20 cellular contexts compared by ENCODE assay signal in genomic region chr4:44632089-44632488, GRCh38. TPM values are rescaled to one million over a fixed set of nuclear protein-coding genes. Genes with fewer than 3 reads are reported as not detected.
DNase-seq lines count a peak whose midpoint lies in the region; ATAC-seq and TF ChIP-seq lines count a peak whose summit lies in the region.
"Had no signal": no experiment of that assay in that cellular context is flagged by ENCODE, and none has a peak within 500 bp of the region (broad histone marks: within the 10 kb centered on the region; RNA-seq: fewer than 3 reads in every experiment).

No MANE protein-coding gene starts in this region.

- POLR2A ChIA-PET in A673 (lab: Charles Lee; ENCODE audit: low non-redundant PET), result no interaction called here

- WGBS in GM23248 (ENCODE audit: low coverage in 1 of 2, low lambda C conversion rate in 2 of 2, missing lambda C conversion rate in 2 of 2), 2 experiments, result 57 to 62% methylated on average over 4 of the region's 4 CpGs

- intact Hi-C loops in A673 (cut with micrococcal nuclease; ENCODE audit: unreplicated experiment), result loop anchor here (2.0 kb wide), 1 partner anchor 1499 kb away; no protein-coding TSS in a partner anchor

- H3K27me3 ChIP-seq in A673 (replicated peaks; ENCODE audit: insufficient read depth, low read depth, low read length, poor library complexity) (no peaks in the 10 kb centered on the region), GM23248 (replicated peaks; ENCODE audit: insufficient read depth) (no peaks in the 10 kb centered on the region; the same call in 1 of the 2 replicates), RWPE2 (ENCODE audit: insufficient read depth, poor library complexity, severe bottlenecking) (no peaks in the 10 kb centered on the region), foreskin keratinocyte (peaks cover 4% of the 10 kb centered on the region)

- no peaks in the 10 kb centered on the region for H3K9me3 ChIP-seq in A673 (ENCODE audit: low read depth, low read length, poor library complexity, severe bottlenecking)
- H3K9me3 ChIP-seq in GM23248 (ENCODE audit: low read depth), result no peaks in the 10 kb centered on the region
- no peaks in the 10 kb centered on the region for H3K9me3 ChIP-seq in RWPE2 (ENCODE audit: severe bottlenecking)

- no TSS peak for BruUV-seq in A673 (replicated peaks; lab: Mats Ljungman, UMichigan)

- H3K4me3 ChIP-seq in A673 (ENCODE audit: low read depth, low read length, poor library complexity, severe bottlenecking) (no peak overlapping the region), GM23248 (no peak overlapping the region), RWPE2 (ENCODE audit: severe bottlenecking) (no peak overlapping the region)
- H3K4me3 ChIP-seq: GM12878 had no signal

- H3K9ac ChIP-seq in GM23248, result no peak overlapping the region

- no peak overlapping the region for H3K4me2 ChIP-seq in GM23248 (ENCODE audit: unreplicated experiment)

- peak; percentile 30; the same call in 1 of the 2 replicates for TF ChIP-seq CTCF in A673 (conservative IDR thresholded peaks at IDR 0.05; ENCODE audit: low read depth, low read length)
- peak; percentile 60 for TF ChIP-seq CTCF in RWPE2 (IDR thresholded peaks at IDR 0.05; ENCODE audit: poor library complexity, severe bottlenecking)
- peak; percentile 57 for TF ChIP-seq CTCF in foreskin keratinocyte (conservative IDR thresholded peaks at IDR 0.05)

- in situ Hi-C loops in GM23248 (cut with MboI), result no loop called here

- DNase-seq in A673 (ENCODE audit: low spot score), result no peak
- DNase-seq in GM23248, result peak; percentile 1
- DNase-seq in RWPE2 (ENCODE audit: low spot score), result no peak
- no peak for DNase-seq in foreskin keratinocyte
- no peak for DNase-seq in activated effector memory CD4-positive, alpha-beta T cell treated with anti-CD3 and anti-CD28 coated beads, Interleukin-2, amount 50 U/mL, for 16 hours
- DNase-seq in stimulated activated naive CD8-positive, alpha-beta T cell treated with anti-CD3 and anti-CD28 coated beads, Interleukin-15, Interleukin-2, amounts not matched to agents 100 U/mL and 50 U/mL, for 24 hours, result no peak
- no peak for DNase-seq in iPS-NIHi11 (ENCODE audit: low spot score)
- DNase-seq: activated CD4-positive, alpha-beta T cell treated with anti-CD3 and anti-CD28 coated beads for 1 hour; activated CD8-positive, alpha-beta memory T cell treated with anti-CD3 and anti-CD28 coated beads, Interleukin-2, amount 50 U/mL, for 48 hours; EL; NCI-H1436 treated with DMSO at 0.1 percent for 48 hours; NCI-H524 treated with DMSO at 0.1 percent for 48 hours; T-helper 17 cell had no signal

- CTCF ChIA-PET in A673 (lab: Charles Lee), result no interaction called here

- ATAC-seq in RWPE2 (ENCODE audit: low read depth) (no peak), foreskin keratinocyte (no peak), GM21619 (IDR thresholded peaks at IDR 0.05; ENCODE audit: unreplicated experiment) (no peak)
- no peak for ATAC-seq in stimulated activated naive CD8-positive, alpha-beta T cell treated with anti-CD3 and anti-CD28 coated beads, Interleukin-15, Interleukin-2, amounts not matched to agents 100 U/mL and 50 U/mL, for 24 hours
- ATAC-seq: GM12878, HepG2, T-helper 17 cell had no signal

- H3K79me2 ChIP-seq in GM23248 (ENCODE audit: insufficient read depth), result no peaks in the 10 kb centered on the region

- H4K20me1 ChIP-seq in GM23248 (ENCODE audit: insufficient read depth), result no peaks in the 10 kb centered on the region

- no peaks in the 10 kb centered on the region for H3K36me3 ChIP-seq in A673 (ENCODE audit: insufficient read depth, low read length, poor library complexity, severe bottlenecking)
- no peaks in the 10 kb centered on the region for H3K36me3 ChIP-seq in GM23248 (ENCODE audit: low read depth)
- no peaks in the 10 kb centered on the region for H3K36me3 ChIP-seq in RWPE2 (ENCODE audit: low read depth)

- no peak overlapping the region for H3K27ac ChIP-seq in A673 (ENCODE audit: low read depth, low read length, poor library complexity, severe bottlenecking)
- no peak overlapping the region for H3K27ac ChIP-seq in GM23248
- no peak overlapping the region for H3K27ac ChIP-seq in RWPE2 (ENCODE audit: poor library complexity, severe bottlenecking)
- H3K27ac ChIP-seq in foreskin keratinocyte, result no peak overlapping the region

- no peaks in the 10 kb centered on the region for H3K9me2 ChIP-seq in GM23248 (ENCODE audit: insufficient read depth)

- H2AFZ ChIP-seq in GM23248, result no peak overlapping the region

- H3F3A ChIP-seq in GM23248 (ENCODE audit: insufficient read depth), result no peaks in the 10 kb centered on the region

- H3K4me1 ChIP-seq in A673 (ENCODE audit: insufficient read depth, low read length, poor library complexity, severe bottlenecking) (no peaks in the 10 kb centered on the region), GM23248 (ENCODE audit: insufficient read depth) (no peaks in the 10 kb centered on the region), RWPE2 (ENCODE audit: insufficient read depth, poor library complexity, severe bottlenecking) (no peaks in the 10 kb centered on the region), foreskin keratinocyte (no peaks in the 10 kb centered on the region)

RNA-seq across cellular contexts. Expression of gene YIPF7, which starts 19.3 kb away (rescaled TPM):
- total RNA-seq in A673 (2021) (not detected in 2 replicates), foreskin keratinocyte (not detected in 2 replicates)
- total RNA-seq in GM23248 (2014; rRNA removed; shearing (Covaris generic)), result not detected in 2 replicates
- polyA plus RNA-seq in GM23248 (2016; fragmentation: Nextera tagmentation; extraction: Ambion mirVana) (not detected in 2 replicates), foreskin keratinocyte (not detected in 2 replicates)
- total RNA-seq: GM12878, H1, HepG2, mucosa of gallbladder, RPMI7951, T-helper 17 cell had no signal
- polyA plus RNA-seq: CD14-positive monocyte, H1 had no signal

RNA-seq across cellular contexts. Expression of gene GUF1, which starts 46.1 kb away (rescaled TPM):
- total RNA-seq in A673 (2021) (26.1 and 27.2 TPM in 2 replicates), foreskin keratinocyte (20.9 and 23.5 TPM in 2 replicates)
- 12.3 and 18.2 TPM in 2 replicates for total RNA-seq in GM23248 (2014; rRNA removed; shearing (Covaris generic))
- polyA plus RNA-seq in GM23248 (2016; fragmentation: Nextera tagmentation; extraction: Ambion mirVana) (12.5 and 12.7 TPM in 2 replicates), foreskin keratinocyte (14.2 and 14.4 TPM in 2 replicates)
